In genomic region chr5:146447734-146448380, GRCh38 we compare ENCODE assay signal across 8 cellular contexts. TPM values are rescaled to one million over a fixed set of nuclear protein-coding genes. Genes with fewer than 3 reads are reported as not detected.
DNase-seq lines count a peak whose midpoint lies in the region; ATAC-seq, FAIRE-seq and TF ChIP-seq lines count a peak whose summit lies in the region.

No MANE protein-coding gene starts in this region.

- H3K79me1 ChIP-seq in mesendoderm (ENCODE audit: low read length), result no peaks in the 10 kb centered on the region

- peak overlapping the region; percentile 47 for H4K5ac ChIP-seq in mesendoderm (ENCODE audit: low read length)

- no peak for FAIRE-seq in bronchial epithelial cell (lab: Jason Lieb, UNC)

- no peak overlapping the region for H2BK15ac ChIP-seq in mesendoderm (replicated peaks; ENCODE audit: low read depth)

- no CpG with 5 or more reads among the region's 20 CpGs for WGBS in mesendoderm (ENCODE audit: extremely low coverage, insufficient coverage, low lambda C conversion rate)

- H2BK5ac ChIP-seq in mesendoderm (ENCODE audit: low read length), result peak overlapping the region; percentile 43

- H3K9me3 ChIP-seq in thoracic aorta, result no peaks in the 10 kb centered on the region

- H3K79me2 ChIP-seq in mesendoderm (ENCODE audit: control insufficient read depth, insufficient read depth, low read length), result peaks cover 50% of the 10 kb centered on the region

- peak overlapping the region; percentile 98 for H3K56ac ChIP-seq in mesendoderm (ENCODE audit: low read length)

- no peaks in the 10 kb centered on the region for H3K36me3 ChIP-seq in bronchial epithelial cell (ENCODE audit: control insufficient read depth, insufficient read depth, low read length)
- H3K36me3 ChIP-seq in mesendoderm (ENCODE audit: control insufficient read depth, insufficient read depth, low read length), result no peaks in the 10 kb centered on the region
- no peaks in the 10 kb centered on the region for H3K36me3 ChIP-seq in thoracic aorta

- peak overlapping the region; percentile 72 for H3K4me2 ChIP-seq in mesendoderm (ENCODE audit: low read length)

- TF ChIP-seq CTCF in bronchial epithelial cell (IDR thresholded peaks at IDR 0.05; ENCODE audit: insufficient read depth, low read length, severe bottlenecking), result no peak
- no peak for TF ChIP-seq CTCF in thoracic aorta (IDR thresholded peaks at IDR 0.05)

- peak overlapping the region; percentile 83 for H2BK120ac ChIP-seq in mesendoderm (ENCODE audit: low read depth, low read length)

- H3K27ac ChIP-seq in mesendoderm (ENCODE audit: low read depth, low read length) (peak overlapping the region; percentile 39), thoracic aorta (peak overlapping the region; percentile 70 to 88)

- H3K27me3 ChIP-seq in bronchial epithelial cell (ENCODE audit: control insufficient read depth, insufficient read depth, low read length) (no peaks in the 10 kb centered on the region), mesendoderm (ENCODE audit: insufficient read depth, low read length, poor library complexity) (no peaks in the 10 kb centered on the region), thoracic aorta (replicated peaks; ENCODE audit: insufficient read depth) (no peaks in the 10 kb centered on the region)

- peak overlapping the region; percentile 82 for H3K4ac ChIP-seq in mesendoderm (ENCODE audit: low read depth, low read length)

- H3K9ac ChIP-seq in mesendoderm (ENCODE audit: low read length), result peak overlapping the region; percentile 99

- peak overlapping the region; percentile 16 for H4K8ac ChIP-seq in mesendoderm (ENCODE audit: low read depth, low read length)

- H3K4me1 ChIP-seq in mesendoderm (ENCODE audit: control insufficient read depth, low read depth, low read length) (no peaks in the 10 kb centered on the region), thoracic aorta (ENCODE audit: control insufficient read depth in 1 of 2, low read depth in 2 of 2) (peaks cover 15 to 18% of the 10 kb centered on the region in 2 donors)

- H3K23ac ChIP-seq in mesendoderm (ENCODE audit: low read length), result peak overlapping the region; percentile 59

- peak overlapping the region; percentile 91 for H2AK5ac ChIP-seq in mesendoderm (ENCODE audit: low read length)

- ATAC-seq in GM18858 (IDR thresholded peaks at IDR 0.05; ENCODE audit: unreplicated experiment) (peak; percentile 7), HG03095 (IDR thresholded peaks at IDR 0.05; ENCODE audit: unreplicated experiment) (peak; percentile 19), thoracic aorta (ENCODE audit: insufficient number of reproducible peaks, low FRiP score, low read depth) (peak; percentile 8)

- peak; percentile 29 for DNase-seq in AG08396 (ENCODE audit: low spot score)
- peak; percentile 66 for DNase-seq in RPMI8226
- DNase-seq in bronchial epithelial cell (ENCODE audit: low read depth), result peak; percentile 77
- DNase-seq in mesendoderm, result peak; percentile 67
- no peak for DNase-seq in thoracic aorta (ENCODE audit: low spot score)
- no peak for DNase-seq in Ammon's horn (ENCODE audit: low spot score)

- H3K4me3 ChIP-seq in bronchial epithelial cell (ENCODE audit: low read depth, low read length) (peak overlapping the region; percentile 92), mesendoderm (ENCODE audit: low read length) (peak overlapping the region; percentile 99), thoracic aorta (peak overlapping the region; percentile 83)

- peak overlapping the region; percentile 52 for H3K18ac ChIP-seq in mesendoderm (ENCODE audit: low read length)

RNA-seq across cellular contexts. Expression of gene TCERG1, which starts 0.7 kb away (rescaled TPM):
- total RNA-seq in bronchial epithelial cell (32.6 and 36.7 TPM in 2 replicates), thoracic aorta (100 to 1,000 TPM in 1 of 2 donors, 10 to 100 TPM in 1; 45.2 to 125 TPM)
- polyA plus RNA-seq in mesendoderm (2013, experiment 1 of 2), result 110 TPM
- 111 TPM for polyA plus RNA-seq in mesendoderm (2013, experiment 2 of 2)

Comparison
In these comparisons a context has a peak if more than half of its experiments do, and no peak if none do; other contexts are left out.
1. DNase-seq: peak in AG08396 (single experiment), RPMI8226 (single experiment), bronchial epithelial cell (single experiment) and mesendoderm (single experiment); none in thoracic aorta (single experiment) and Ammon's horn (single experiment).
2. Peak in every context shown above with its lines, with median percentiles within 50 percentile points of each other: ATAC-seq and H3K4me3 ChIP-seq.